In genomic region chr14:72463291-72463866, GRCh38 we compare ENCODE assay signal across 21 cellular contexts.
DNase-seq lines count a peak whose midpoint lies in the region; ATAC-seq, FAIRE-seq and TF ChIP-seq lines count a peak whose summit lies in the region.
"Had no signal": no experiment of that assay in that cellular context is flagged by ENCODE, and none has a peak within 500 bp of the region (broad histone marks: within the 10 kb centered on the region; RNA-seq: fewer than 3 reads in every experiment).

No MANE protein-coding gene starts in this region.

- H3K9me3 Mint-ChIP-seq in activated CD4-positive, alpha-beta memory T cell treated with anti-CD3 and anti-CD28 coated beads for 36 hours = peaks cover 11% of the 10 kb centered on the region

- ATAC-seq in heart left ventricle (peak in 3 of 4 donors; percentile 20 to 64 (median 58)), Right ventricle myocardium inferior (no peak), gastrocnemius medialis (no peak)

- TF ChIP-seq CTCF in heart left ventricle (IDR thresholded peaks at IDR 0.05) = no peak
- no peak for TF ChIP-seq CTCF in gastrocnemius medialis (IDR thresholded peaks at IDR 0.05 in 4 of 5, conservative IDR thresholded peaks at IDR 0.05 in 1 of 5)

- FAIRE-seq in RCC 7860 (lab: Jason Lieb, UNC) = peak; percentile 84
- peak; percentile 97 for FAIRE-seq in urothelium cell line (lab: Jason Lieb, UNC)

- POLR2A ChIA-PET in activated CD4-positive, alpha-beta memory T cell treated with anti-CD3 and anti-CD28 coated beads for 36 hours (lab: Charles Lee) = interaction anchor here (0.6 kb wide), 1 partner anchor 21 kb away, joined by 7 read pairs; no protein-coding TSS in a partner anchor

- peaks cover 0 to 9% (median 0%) of the 10 kb centered on the region in 9 donors for H3K36me3 ChIP-seq in heart left ventricle
- H3K36me3 ChIP-seq in gastrocnemius medialis = no peaks in the 10 kb centered on the region
- H3K36me3 ChIP-seq: HAP-1, spleen had no signal

- H3K27ac ChIP-seq in heart left ventricle (no peak overlapping the region), gastrocnemius medialis (no peak overlapping the region)
- H3K27ac ChIP-seq: 22Rv1, C4-2B, spleen had no signal

- H3K36me3 Mint-ChIP-seq in activated CD4-positive, alpha-beta memory T cell treated with anti-CD3 and anti-CD28 coated beads for 36 hours = no peaks in the 10 kb centered on the region

- H3K4me3 ChIP-seq in heart left ventricle = no peak overlapping the region
- H3K4me3 ChIP-seq in gastrocnemius medialis = no peak overlapping the region
- H3K4me3 ChIP-seq: HAP-1, spleen had no signal

- H3K9me3 ChIP-seq in heart left ventricle = peaks cover 0 to 16% (median 5%) of the 10 kb centered on the region in 12 donors
- no peaks in the 10 kb centered on the region for H3K9me3 ChIP-seq in gastrocnemius medialis
- H3K9me3 ChIP-seq: HAP-1 had no signal

- in situ Hi-C loops in gastrocnemius medialis (cut with MboI; ENCODE audit: low sequenced_read_pairs in 4 of 4) = no loop called here

- CTCF ChIA-PET in activated CD4-positive, alpha-beta memory T cell treated with anti-CD3 and anti-CD28 coated beads for 36 hours (lab: Charles Lee) = interaction anchor here (1.0 to 1.3 kb wide), 2 partner anchors 50 to 53 kb away, joined by 3 to 5 read pairs; no protein-coding TSS in a partner anchor

- no peaks in the 10 kb centered on the region for H3K27me3 ChIP-seq in heart left ventricle
- H3K27me3 ChIP-seq in gastrocnemius medialis = no peaks in the 10 kb centered on the region
- H3K27me3 ChIP-seq: spleen had no signal

- no peak for DNase-seq in heart left ventricle
- DNase-seq in Right ventricle myocardium inferior (ENCODE audit: missing footprints) = no peak
- peak; percentile 76 for DNase-seq in RCC 7860 (ENCODE audit: low spot score)
- DNase-seq in hepatic stellate cell (ENCODE audit: low spot score) = peak; percentile 50
- DNase-seq in urothelium cell line (ENCODE audit: low spot score) = peak; percentile 83
- DNase-seq in activated CD4-positive, alpha-beta memory T cell treated with anti-CD3 and anti-CD28 coated beads for 36 hours = no peak
- DNase-seq in GDM1 (lab: John Stamatoyannopoulos, UW) = no peak
- no peak for DNase-seq in gastrocnemius medialis
- DNase-seq: activated CD4-positive, alpha-beta T cell treated with anti-CD3 and anti-CD28 coated beads for 4 hours; activated CD8-positive, alpha-beta memory T cell treated with anti-CD3 and anti-CD28 coated beads, Interleukin-2, amount 50 U/mL, for 48 hours; activated gamma-delta T cell; amygdala; cerebellar nuclear complex; DMS153; kidney glomerular epithelial cell; NCI-H1417 treated with DMSO at 0.1 percent for 48 hours; NCI-H2227 treated with DMSO at 0.1 percent for 48 hours; spleen had no signal

- TF ChIP-seq POLR2A in heart left ventricle (IDR thresholded peaks at IDR 0.05) (no peak), gastrocnemius medialis (IDR thresholded peaks at IDR 0.05) (no peak)

- H3K4me3 Mint-ChIP-seq in activated CD4-positive, alpha-beta memory T cell treated with anti-CD3 and anti-CD28 coated beads for 36 hours = no peak overlapping the region

- no peaks in the 10 kb centered on the region for H3K4me1 ChIP-seq in heart left ventricle
- no peaks in the 10 kb centered on the region for H3K4me1 ChIP-seq in gastrocnemius medialis
- H3K4me1 ChIP-seq: HAP-1, spleen had no signal

- H3K27ac Mint-ChIP-seq in activated CD4-positive, alpha-beta memory T cell treated with anti-CD3 and anti-CD28 coated beads for 36 hours = no peak overlapping the region

- 70 to 80% (median 76%) methylated on average over 5 of the region's 5 CpGs for WGBS in heart left ventricle, 4 donors

- intact Hi-C loops in heart left ventricle (cut with DNase I) = no loop called here
- intact Hi-C loops in Right ventricle myocardium inferior (cut with DNase I) = no loop called here
- intact Hi-C loops in activated CD4-positive, alpha-beta memory T cell treated with anti-CD3 and anti-CD28 coated beads for 36 hours (cut with micrococcal nuclease) = no loop called here
- intact Hi-C loops in gastrocnemius medialis (cut with DNase I; ENCODE audit: low total_unique reads) = no loop called here

- no peaks in the 10 kb centered on the region for H3K27me3 Mint-ChIP-seq in activated CD4-positive, alpha-beta memory T cell treated with anti-CD3 and anti-CD28 coated beads for 36 hours

- no peaks in the 10 kb centered on the region for H3K4me1 Mint-ChIP-seq in activated CD4-positive, alpha-beta memory T cell treated with anti-CD3 and anti-CD28 coated beads for 36 hours (ENCODE audit: low read depth)

Comparison
In these comparisons a context has a peak if more than half of its experiments do, and no peak if none do; other contexts are left out.
1. ATAC-seq: peak in heart left ventricle (3 of 4); none in Right ventricle myocardium inferior (single experiment) and gastrocnemius medialis (0 of 2).
2. DNase-seq: peak in RCC 7860 (single experiment), hepatic stellate cell (single experiment) and urothelium cell line (single experiment); none in heart left ventricle (0 of 5), Right ventricle myocardium inferior (single experiment), activated CD4-positive, alpha-beta memory T cell treated with anti-CD3 and anti-CD28 coated beads for 36 hours (single experiment), GDM1 (single experiment) and gastrocnemius medialis (0 of 2).